29 cellular contexts compared by ENCODE assay signal in genomic region chr6:71119560-71119959, GRCh38.
"Had no signal": no experiment of that assay in that cellular context is flagged by ENCODE, and none has a peak within 500 bp of the region (broad histone marks: within the 10 kb centered on the region; RNA-seq: fewer than 3 reads in every experiment).

No MANE protein-coding gene starts in this region.

- DNase-seq: activated effector memory CD4-positive, alpha-beta T cell treated with anti-CD3 and anti-CD28 coated beads, Interleukin-2, amount 50 U/mL, for 16 hours; activated effector memory CD4-positive, alpha-beta T cell treated with Interleukin-2 at 50 U/mL for 16 hours; activated gamma-delta T cell; activated gamma-delta T cell treated with Interleukin-2 at 50 U/mL for 16 hours; activated naive CD4-positive, alpha-beta T cell; activated naive CD4-positive, alpha-beta T cell treated with anti-CD3 and anti-CD28 coated beads for 36 hours; activated naive CD4-positive, alpha-beta T cell treated with anti-CD3 and anti-CD28 coated beads, Interleukin-2, amount 10 ng/mL, durations not matched to agents 7 days and 5 days; activated naive CD4-positive, alpha-beta T cell treated with anti-CD3 and anti-CD28 coated beads, Interleukin-2, amount 50 U/mL, for 16 hours; activated naive CD4-positive, alpha-beta T cell treated with Interleukin-2 at 50 U/mL for 16 hours; activated naive CD8-positive, alpha-beta T cell treated with anti-CD3 and anti-CD28 coated beads for 36 hours; activated naive CD8-positive, alpha-beta T cell treated with anti-CD3 and anti-CD28 coated beads, Interleukin-2, amount 10 ng/mL, durations not matched to agents 7 days and 5 days; activated naive CD8-positive, alpha-beta T cell treated with anti-CD3 and anti-CD28 coated beads, Interleukin-2, amount 50 U/mL, for 24 hours; activated T-cell treated with anti-CD3 and anti-CD28 coated beads, Interleukin-2, amount 50 U/mL, for 24 hours; activated T-cell treated with anti-CD3 and anti-CD28 coated beads, Interleukin-2, amount 50 U/mL, for 4 hours; activated T-cell treated with anti-CD3 and anti-CD28 coated beads, Interleukin-2, amount 50 U/mL, for 48 hours; activated T-cell treated with anti-CD3 and anti-CD28 coated beads, Interleukin-2, amount 50 U/mL, for 72 hours; adrenal gland; amniotic stem cell; amygdala; anterior cingulate cortex; aorta; body of pancreas; brain microvascular endothelial cell; caudate nucleus; central memory CD4-positive, alpha-beta T cell; cerebellar nuclear complex had no signal

- H3K4me1 ChIP-seq: adrenal gland, ascending aorta, body of pancreas, breast epithelium had no signal

- H3K36me3 ChIP-seq: adrenal gland, ascending aorta, brain microvascular endothelial cell, breast epithelium, cardiac muscle cell had no signal

- H3K27ac ChIP-seq: adrenal gland, ascending aorta, body of pancreas, brain microvascular endothelial cell, breast epithelium, cardiac muscle cell had no signal

- H3K4me3 ChIP-seq: adrenal gland, ascending aorta, body of pancreas, breast epithelium, cardiac muscle cell had no signal
